ENCODE assay signal across 9 cellular contexts in genomic region chr2:202278944-202279343, GRCh38. TPM values are rescaled to one million over a fixed set of nuclear protein-coding genes. Genes with fewer than 3 reads are reported as not detected.
DNase-seq lines count a peak whose midpoint lies in the region; ATAC-seq and TF ChIP-seq lines count a peak whose summit lies in the region.
"Had no signal": no experiment of that assay in that cellular context is flagged by ENCODE, and none has a peak within 500 bp of the region (broad histone marks: within the 10 kb centered on the region; RNA-seq: fewer than 3 reads in every experiment).

No MANE protein-coding gene starts in this region.

- H3K4me3 Mint-ChIP-seq in activated naive CD4-positive, alpha-beta T cell treated with anti-CD3 and anti-CD28 coated beads, Interleukin-2, amount 50 U/mL, for 24 hours = peak overlapping the region; percentile 26
- H3K4me3 Mint-ChIP-seq in chondrocyte (ENCODE audit: unreplicated experiment) = no peak overlapping the region
- H3K4me3 Mint-ChIP-seq: dendritic cell treated with granulocyte-macrophage colony-stimulating factor and Interleukin-4, amounts not matched to agents 40 ng/mL and 50 ng/mL, for 4 days had no signal

- no peak for DNase-seq in activated naive CD4-positive, alpha-beta T cell treated with Interleukin-2 at 50 U/mL for 16 hours
- DNase-seq in NCI-H446 treated with DMSO at 0.1 percent for 48 hours (lab: John Stamatoyannopoulos, UW) = peak; percentile 41
- no peak for DNase-seq in chondrocyte (ENCODE audit: low spot score)
- peak; percentile 72 to 85 for DNase-seq in lung microvascular endothelial cell (ENCODE audit: low read depth in 2 of 2)
- DNase-seq in cerebellar nuclear complex (lab: John Stamatoyannopoulos, UW) = no peak
- no peak for DNase-seq in NCI-H146 treated with DMSO at 0.1 percent for 48 hours (lab: John Stamatoyannopoulos, UW; ENCODE audit: unreplicated experiment)

- H3K36me3 Mint-ChIP-seq in activated naive CD4-positive, alpha-beta T cell treated with anti-CD3 and anti-CD28 coated beads, Interleukin-2, amount 50 U/mL, for 24 hours = peaks cover 24% of the 10 kb centered on the region
- H3K36me3 Mint-ChIP-seq in chondrocyte (ENCODE audit: low read depth) = peaks cover 4% of the 10 kb centered on the region

- TF ChIP-seq CTCF in chondrocyte (IDR thresholded peaks at IDR 0.05) = peak; percentile 85

- peaks cover 31% of the 10 kb centered on the region for H3K4me1 Mint-ChIP-seq in activated naive CD4-positive, alpha-beta T cell treated with anti-CD3 and anti-CD28 coated beads, Interleukin-2, amount 50 U/mL, for 24 hours
- peaks cover 9% of the 10 kb centered on the region for H3K4me1 Mint-ChIP-seq in chondrocyte (ENCODE audit: low read depth)

- no peaks in the 10 kb centered on the region for H3K9me3 Mint-ChIP-seq in activated naive CD4-positive, alpha-beta T cell treated with anti-CD3 and anti-CD28 coated beads, Interleukin-2, amount 50 U/mL, for 24 hours
- H3K9me3 Mint-ChIP-seq in chondrocyte (ENCODE audit: low read depth) = no peaks in the 10 kb centered on the region
- H3K9me3 Mint-ChIP-seq: dendritic cell treated with granulocyte-macrophage colony-stimulating factor and Interleukin-4, amounts not matched to agents 40 ng/mL and 50 ng/mL, for 4 days had no signal

- H3K27me3 Mint-ChIP-seq in activated naive CD4-positive, alpha-beta T cell treated with anti-CD3 and anti-CD28 coated beads, Interleukin-2, amount 50 U/mL, for 24 hours = no peaks in the 10 kb centered on the region
- H3K27me3 Mint-ChIP-seq in chondrocyte (ENCODE audit: low read depth) = no peaks in the 10 kb centered on the region
- H3K27me3 Mint-ChIP-seq: dendritic cell treated with granulocyte-macrophage colony-stimulating factor and Interleukin-4, amounts not matched to agents 40 ng/mL and 50 ng/mL, for 4 days had no signal

- ATAC-seq in HG03442 (IDR thresholded peaks at IDR 0.05; ENCODE audit: unreplicated experiment) = no peak

- peak overlapping the region; percentile 99 for H3K27ac Mint-ChIP-seq in activated naive CD4-positive, alpha-beta T cell treated with anti-CD3 and anti-CD28 coated beads, Interleukin-2, amount 50 U/mL, for 24 hours
- H3K27ac Mint-ChIP-seq in chondrocyte (ENCODE audit: unreplicated experiment) = no peak overlapping the region

RNA-seq across cellular contexts. Expression of gene NOP58, which starts 13.4 kb away (rescaled TPM):
- 30.0 to 40.5 TPM (median 32.3 TPM) in 3 replicates for total RNA-seq in chondrocyte
- total RNA-seq in lung microvascular endothelial cell = 26.4 and 28.3 TPM in 2 replicates

RNA-seq across cellular contexts. Expression of gene SUMO1, which starts 40.5 kb away (rescaled TPM):
- 82.1 to 88.5 TPM (median 84.6 TPM) in 3 replicates for total RNA-seq in chondrocyte
- 93.1 and 96.0 TPM in 2 replicates for total RNA-seq in lung microvascular endothelial cell

Comparison
In these comparisons a context has a peak if more than half of its experiments do, and no peak if none do; other contexts are left out.
1. DNase-seq: peak in NCI-H446 treated with DMSO at 0.1 percent for 48 hours (single experiment) and lung microvascular endothelial cell (2 of 2); none in activated naive CD4-positive, alpha-beta T cell treated with Interleukin-2 at 50 U/mL for 16 hours (single experiment), chondrocyte (single experiment), cerebellar nuclear complex (0 of 2) and NCI-H146 treated with DMSO at 0.1 percent for 48 hours (single experiment).